In genomic region chr6:1764584-1764983, GRCh38 we compare ENCODE assay signal across 28 cellular contexts.
"Had no signal": no experiment of that assay in that cellular context is flagged by ENCODE, and none has a peak within 500 bp of the region (broad histone marks: within the 10 kb centered on the region; RNA-seq: fewer than 3 reads in every experiment).

No MANE protein-coding gene starts in this region.

- H3K4me3 ChIP-seq: esophagus squamous epithelium, gastrocnemius medialis, heart left ventricle, hepatocyte, lower lobe of right lung, mucosa of descending colon, ovary, psoas muscle, sigmoid colon, stomach, thyroid gland, upper lobe of left lung had no signal

- ATAC-seq: effector memory CD8-positive, alpha-beta T cell; gastrocnemius medialis; left ventricle myocardium superior; lower lobe of right lung; mucosa of descending colon; psoas muscle; stimulated activated effector memory CD8-positive, alpha-beta T cell treated with anti-CD3 and anti-CD28 coated beads, Interleukin-12 subunit alpha, Interleukin-12 subunit beta, amount 100 ng/mL, for 72 hours had no signal

- H3K27ac ChIP-seq: esophagus squamous epithelium, gastrocnemius medialis, heart left ventricle, hepatocyte, lower lobe of right lung, ovary, psoas muscle, sigmoid colon, upper lobe of left lung had no signal

- H3K36me3 ChIP-seq: esophagus squamous epithelium, gastrocnemius medialis, heart left ventricle, lower lobe of right lung, ovary, sigmoid colon, stomach, thyroid gland, upper lobe of left lung had no signal

- DNase-seq: caudate nucleus; cortex of kidney; effector memory CD8-positive, alpha-beta T cell; erythroblast; esophagus squamous epithelium; foreskin fibroblast; gastrocnemius medialis; heart left ventricle; islet precursor cell; left ventricle myocardium superior; lower lobe of right lung; mucosa of descending colon; naive B cell; nephron progenitor cell; nucleus accumbens; ovary; posterior cingulate gyrus; psoas muscle; right cardiac atrium; sigmoid colon; stimulated activated CD4-positive, alpha-beta T cell treated with anti-CD3 and anti-CD28 coated beads, Interleukin-2, amount 100 ng/mL, for 24 hours; stimulated activated CD4-positive, alpha-beta T cell treated with anti-CD3 and anti-CD28 coated beads, Interleukin-4, amount 100 ng/mL, for 24 hours; stimulated activated naive CD4-positive, alpha-beta T cell treated with Interleukin-2 at 50 U/mL for 16 hours; stomach; thyroid gland; upper lobe of left lung had no signal

- H3K9me3 ChIP-seq: esophagus squamous epithelium, gastrocnemius medialis, heart left ventricle, lower lobe of right lung, mucosa of descending colon, ovary, psoas muscle, sigmoid colon, stomach, thyroid gland, upper lobe of left lung had no signal

- H3K27me3 ChIP-seq: gastrocnemius medialis, heart left ventricle, hepatocyte, ovary, sigmoid colon, stomach, thyroid gland, upper lobe of left lung had no signal
